Comparison of ENCODE assay signal across 8 cellular contexts in the genomic region with DNA sequence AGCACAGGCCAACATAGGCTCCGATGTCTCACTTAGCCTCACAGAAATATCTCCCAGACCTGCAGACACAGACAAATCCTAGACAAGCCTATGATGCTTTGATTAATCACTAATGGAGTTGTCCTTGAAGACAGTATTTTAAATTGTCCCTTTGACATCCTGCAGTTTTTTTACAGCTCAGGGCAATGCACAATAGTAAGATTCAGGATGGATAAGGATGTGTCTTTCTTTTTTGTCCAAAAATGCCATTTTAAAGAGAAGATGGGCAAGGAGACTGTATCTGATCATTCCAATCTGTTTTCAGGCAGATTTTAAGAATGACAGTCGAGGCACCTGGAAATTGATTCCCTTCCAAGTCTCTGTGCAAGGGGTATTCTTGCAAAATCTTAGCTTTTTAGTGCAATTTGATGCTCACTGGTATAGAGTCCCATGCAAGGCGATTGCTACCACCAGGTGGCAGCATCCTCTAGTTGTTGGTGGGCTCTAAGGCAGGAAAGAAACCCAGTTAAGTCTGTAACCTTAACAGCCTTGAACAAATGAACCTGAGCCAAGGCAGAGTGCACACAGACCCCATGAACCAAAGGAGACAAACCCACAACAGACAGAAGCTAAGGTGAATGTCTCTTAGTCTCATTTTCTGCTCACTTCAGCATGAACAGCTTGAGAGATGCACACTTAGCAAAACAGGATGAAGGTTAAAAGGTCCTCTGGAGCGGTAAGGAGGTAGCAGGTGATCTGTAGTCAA.
DNase-seq lines count a peak whose midpoint lies in the region; ATAC-seq lines count a peak whose summit lies in the region.

No MANE protein-coding gene starts in this region.

- DNase-seq in GM04504 (ENCODE audit: low read depth) (peak; percentile 44), NCI-H2227 (lab: John Stamatoyannopoulos, UW; ENCODE audit: unreplicated experiment) (peak; percentile 79), left kidney (ENCODE audit: low read depth, low spot score) (peak; percentile 90)
- DNase-seq in central memory CD8-positive, alpha-beta T cell (ENCODE audit: low spot score in 2 of 2): peak; percentile 49 to 60
- peak; percentile 82 for DNase-seq in stimulated activated CD4-positive, alpha-beta T cell treated with anti-CD3 and anti-CD28 coated beads, Interleukin-4, amount 100 ng/mL, for 24 hours

- H3K9me3 Mint-ChIP-seq in central memory CD8-positive, alpha-beta T cell: no peaks in the 10 kb centered on the region

- H3K4me3 Mint-ChIP-seq in central memory CD8-positive, alpha-beta T cell: no peak overlapping the region

- H3K4me1 Mint-ChIP-seq in central memory CD8-positive, alpha-beta T cell: no peaks in the 10 kb centered on the region

- H3K36me3 Mint-ChIP-seq in central memory CD8-positive, alpha-beta T cell (ENCODE audit: insufficient read depth): no peaks in the 10 kb centered on the region

- no peak overlapping the region for H3K27ac Mint-ChIP-seq in central memory CD8-positive, alpha-beta T cell (ENCODE audit: low read depth)

- peak; percentile 65 for ATAC-seq in HG02870 (IDR thresholded peaks at IDR 0.05; ENCODE audit: unreplicated experiment)
- peak; percentile 78 to 79 for ATAC-seq in activated CD4-positive, CD25-positive, alpha-beta regulatory T cell treated with anti-CD3 and anti-CD28 coated beads, Interleukin-2, amount 50 U/mL, for 24 hours
- ATAC-seq in central memory CD8-positive, alpha-beta T cell (replicated peaks; ENCODE audit: extremely low read depth, poor library complexity, severe bottlenecking): peak; percentile 75
- ATAC-seq in HG02970 (IDR thresholded peaks at IDR 0.05; ENCODE audit: low FRiP score, unreplicated experiment): no peak

- no peaks in the 10 kb centered on the region for H3K27me3 Mint-ChIP-seq in central memory CD8-positive, alpha-beta T cell
